29 cellular contexts compared by ENCODE assay signal in genomic region chr3:176097036-176097435, GRCh38.
"Had no signal": no experiment of that assay in that cellular context is flagged by ENCODE, and none has a peak within 500 bp of the region (broad histone marks: within the 10 kb centered on the region; RNA-seq: fewer than 3 reads in every experiment).

No MANE protein-coding gene starts in this region.

- H3K4me1 Mint-ChIP-seq: central memory CD8-positive, alpha-beta T cell; endodermal cell; nephron; stimulated activated effector memory CD8-positive, alpha-beta T cell treated with anti-CD3 and anti-CD28 coated beads, Interleukin-12 subunit alpha, Interleukin-12 subunit beta, amount 100 ng/mL, for 72 hours; stimulated activated naive CD8-positive, alpha-beta T cell treated with anti-CD3 and anti-CD28 coated beads, Interleukin-15, amount 100 ng/mL, for 72 hours had no signal

- H3K9me3 ChIP-seq: mucosa of descending colon, pancreas, prostate gland, sigmoid colon, uterus had no signal

- DNase-seq: activated CD4-positive, alpha-beta T cell treated with anti-CD3 and anti-CD28 coated beads for 48 hours; activated CD4-positive, alpha-beta T cell treated with anti-CD3 and anti-CD28 coated beads, Interleukin-2, amount 50 U/mL, for 48 hours; activated CD8-positive, alpha-beta memory T cell treated with anti-CD3 and anti-CD28 coated beads for 24 hours; activated effector memory CD4-positive, alpha-beta T cell treated with Interleukin-2 at 50 U/mL for 16 hours; activated naive CD4-positive, alpha-beta T cell treated with Interleukin-2 at 50 U/mL for 16 hours; anterior cingulate cortex; endodermal cell; foreskin fibroblast; heart right ventricle; left ventricle myocardium inferior; mucosa of descending colon; nucleus accumbens; pancreas; retina; sigmoid colon; small intestine; stimulated activated CD4-positive, alpha-beta T cell treated with anti-CD3 and anti-CD28 coated beads, Interleukin-4, amount 100 ng/mL, for 24 hours; stimulated activated naive CD8-positive, alpha-beta T cell treated with anti-CD3 and anti-CD28 coated beads, Interleukin-15, amount 100 ng/mL, for 72 hours; substantia nigra; uterus had no signal

- H3K27ac Mint-ChIP-seq: activated naive CD8-positive, alpha-beta T cell; dendritic cell treated with granulocyte-macrophage colony-stimulating factor and Interleukin-4, amounts not matched to agents 40 ng/mL and 50 ng/mL, for 4 days; endodermal cell; nephron; stimulated activated effector memory CD8-positive, alpha-beta T cell treated with anti-CD3 and anti-CD28 coated beads, Interleukin-12 subunit alpha, Interleukin-12 subunit beta, amount 100 ng/mL, for 72 hours; stimulated activated naive CD8-positive, alpha-beta T cell treated with anti-CD3 and anti-CD28 coated beads, Interleukin-15, amount 100 ng/mL, for 72 hours; type B pancreatic cell had no signal

- H3K4me3 ChIP-seq: heart right ventricle, left ventricle myocardium inferior, lung, mucosa of descending colon, pancreas, prostate gland, sigmoid colon, uterus had no signal

- ATAC-seq: esophagus mucosa; heart right ventricle; mucosa of descending colon; pancreas; stimulated activated effector memory CD8-positive, alpha-beta T cell treated with anti-CD3 and anti-CD28 coated beads, Interleukin-12 subunit alpha, Interleukin-12 subunit beta, amount 100 ng/mL, for 72 hours; stimulated activated naive CD8-positive, alpha-beta T cell treated with anti-CD3 and anti-CD28 coated beads, Interleukin-15, amount 100 ng/mL, for 72 hours had no signal

- H3K36me3 ChIP-seq: heart right ventricle, left ventricle myocardium inferior, pancreas, prostate gland, sigmoid colon, uterus had no signal

- H3K4me1 ChIP-seq: heart right ventricle, left ventricle myocardium inferior, pancreas, prostate gland, sigmoid colon, uterus had no signal

- H3K36me3 Mint-ChIP-seq: activated naive CD8-positive, alpha-beta T cell; stimulated activated effector memory CD8-positive, alpha-beta T cell treated with anti-CD3 and anti-CD28 coated beads, Interleukin-12 subunit alpha, Interleukin-12 subunit beta, amount 100 ng/mL, for 72 hours had no signal

- H3K4me3 Mint-ChIP-seq: activated naive CD8-positive, alpha-beta T cell; central memory CD8-positive, alpha-beta T cell; dendritic cell treated with granulocyte-macrophage colony-stimulating factor and Interleukin-4, amounts not matched to agents 40 ng/mL and 50 ng/mL, for 4 days; endodermal cell; nephron; stimulated activated effector memory CD8-positive, alpha-beta T cell treated with anti-CD3 and anti-CD28 coated beads, Interleukin-12 subunit alpha, Interleukin-12 subunit beta, amount 100 ng/mL, for 72 hours; stimulated activated naive CD8-positive, alpha-beta T cell treated with anti-CD3 and anti-CD28 coated beads, Interleukin-15, amount 100 ng/mL, for 72 hours; type B pancreatic cell had no signal

- H3K27me3 ChIP-seq: heart right ventricle, pancreas, sigmoid colon, uterus had no signal

- H3K27me3 Mint-ChIP-seq: activated naive CD8-positive, alpha-beta T cell; central memory CD8-positive, alpha-beta T cell; dendritic cell treated with granulocyte-macrophage colony-stimulating factor and Interleukin-4, amounts not matched to agents 40 ng/mL and 50 ng/mL, for 4 days; stimulated activated naive CD8-positive, alpha-beta T cell treated with anti-CD3 and anti-CD28 coated beads, Interleukin-15, amount 100 ng/mL, for 72 hours; type B pancreatic cell had no signal

- H3K27ac ChIP-seq: heart right ventricle, left ventricle myocardium inferior, pancreas, prostate gland, sigmoid colon, uterus had no signal
